In the genomic region with DNA sequence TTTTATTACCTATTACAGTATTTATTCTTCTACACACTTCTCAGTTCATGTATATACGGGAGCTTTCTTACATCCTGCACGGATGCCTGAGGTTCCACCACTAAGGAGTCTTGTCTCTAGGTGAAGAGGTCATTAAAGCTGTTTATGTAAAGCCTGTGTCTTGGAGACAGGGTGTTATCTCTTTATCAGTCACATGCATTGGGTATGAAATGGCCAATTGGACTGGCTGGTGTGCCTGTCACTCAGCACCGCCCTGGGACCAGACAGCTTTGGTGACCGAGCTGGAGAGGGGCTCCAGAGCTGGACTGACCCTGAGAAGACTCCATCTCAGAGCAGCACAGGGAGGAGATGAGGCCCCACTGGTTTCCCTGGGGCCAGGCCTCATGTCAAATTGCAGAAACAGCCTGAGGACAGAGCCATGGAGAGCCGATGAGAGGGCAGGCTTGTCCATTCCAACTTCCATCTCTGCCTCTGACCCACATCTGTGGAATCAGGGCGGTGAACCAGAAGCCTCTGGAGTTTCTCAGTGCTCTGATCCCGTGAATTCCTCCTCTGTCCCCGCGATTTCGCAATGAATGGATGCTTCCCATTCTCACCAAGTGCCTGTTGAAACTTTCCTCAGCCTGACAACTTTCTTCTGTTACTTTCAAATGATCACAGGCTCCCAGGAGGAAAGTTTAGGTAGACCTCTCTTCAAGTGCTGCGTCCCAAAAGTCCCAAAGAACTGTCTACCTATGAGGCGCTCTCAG, we compare ENCODE assay signal across 7 cellular contexts. TPM values are rescaled to one million over a fixed set of nuclear protein-coding genes. Genes with fewer than 3 reads are reported as not detected.
DNase-seq lines count a peak whose midpoint lies in the region; ATAC-seq and TF ChIP-seq lines count a peak whose summit lies in the region.
"Not testable (repeated sequence)": the region's sequence is repeated elsewhere in the genome, so short reads cannot be mapped to it uniquely, and the experiment has no call there.

No MANE protein-coding gene starts in this region.

- ATAC-seq in body of pancreas (peak; percentile 40), upper lobe of right lung (peak; percentile 42)

- H3K9me3 ChIP-seq in body of pancreas; hepatocyte (ENCODE audit: low read depth); mesenchymal stem cell (ENCODE audit: control insufficient read depth, low read length); upper lobe of right lung: not testable (repeated sequence)

- intact Hi-C loops in body of pancreas (cut with DNase I); upper lobe of right lung (cut with DNase I): not testable (repeated sequence)

- not testable (repeated sequence) for TF ChIP-seq POLR2A in body of pancreas (IDR thresholded peaks at IDR 0.05)

- not testable (repeated sequence) for H4K91ac ChIP-seq in mesenchymal stem cell (ENCODE audit: low read length)

- not testable (repeated sequence) for H3K79me1 ChIP-seq in mesenchymal stem cell (replicated peaks; ENCODE audit: low read length, poor library complexity, severe bottlenecking)

- H3K9ac ChIP-seq in mesenchymal stem cell (ENCODE audit: low read length), result not testable (repeated sequence)

- not testable (repeated sequence) for H2AFZ ChIP-seq in hepatocyte; mesenchymal stem cell (ENCODE audit: low read depth, low read length)

- not testable (repeated sequence) for H2AK5ac ChIP-seq in mesenchymal stem cell (ENCODE audit: low read length, severe bottlenecking)

- not testable (repeated sequence) for H3K14ac ChIP-seq in mesenchymal stem cell (ENCODE audit: low read length in 2 of 2)

- DNase-seq in EL (peak; percentile 37), SK-N-DZ (ENCODE audit: low spot score) (peak; percentile 11), body of pancreas (peak in 2 of 4 donors; percentile 11 to 31), fibroblast of pulmonary artery (ENCODE audit: low read depth) (peak; percentile 7), mesenchymal stem cell (peak; percentile 27)
- not testable (repeated sequence) for DNase-seq in hepatocyte (ENCODE audit: low spot score); upper lobe of right lung

- not testable (repeated sequence) for H3K4ac ChIP-seq in mesenchymal stem cell (ENCODE audit: low read depth in 1 of 2, low read length in 2 of 2)

- not testable (repeated sequence) for H2BK12ac ChIP-seq in mesenchymal stem cell (ENCODE audit: low read length in 2 of 2)

- not testable (repeated sequence) for H3K36me3 ChIP-seq in body of pancreas (replicated peaks in 1 of 2; ENCODE audit: insufficient read depth in 1 of 2, low read depth in 2 of 2); hepatocyte (replicated peaks; ENCODE audit: insufficient read depth, low read depth); mesenchymal stem cell (ENCODE audit: control insufficient read depth in 1 of 2, insufficient read depth in 2 of 2, low read depth in 1 of 2, low read length in 2 of 2); upper lobe of right lung

- H3K27me3 ChIP-seq in body of pancreas; hepatocyte; mesenchymal stem cell (ENCODE audit: control insufficient read depth in 1 of 2, insufficient read depth in 1 of 2, low read length in 2 of 2); upper lobe of right lung: not testable (repeated sequence)

- not testable (repeated sequence) for H3K27ac ChIP-seq in body of pancreas; mesenchymal stem cell (ENCODE audit: low read length, poor library complexity, severe bottlenecking); upper lobe of right lung
- peak overlapping the region; percentile 27 for H3K27ac ChIP-seq in hepatocyte

- H2BK120ac ChIP-seq in mesenchymal stem cell (ENCODE audit: low read depth, low read length), result not testable (repeated sequence)

- H3K4me2 ChIP-seq in hepatocyte; mesenchymal stem cell (ENCODE audit: low read length, poor library complexity, severe bottlenecking): not testable (repeated sequence)

- 85 to 93% methylated on average over 7 to 12 of the region's 12 CpGs for WGBS in body of pancreas, 2 donors
- 86% methylated on average over 12 of the region's 12 CpGs for WGBS in hepatocyte (ENCODE audit: low lambda C conversion rate, missing lambda C conversion rate)
- WGBS in mesenchymal stem cell, result 84% methylated on average over 7 of the region's 12 CpGs

- not testable (repeated sequence) for H4K20me1 ChIP-seq in hepatocyte (ENCODE audit: insufficient read depth, poor library complexity, severe bottlenecking)

- H3K23ac ChIP-seq in mesenchymal stem cell (ENCODE audit: low read length in 2 of 2), result not testable (repeated sequence)

- not testable (repeated sequence) for H3K4me3 ChIP-seq in body of pancreas; fibroblast of pulmonary artery (replicated peaks; ENCODE audit: low read depth, low read length); hepatocyte; mesenchymal stem cell (ENCODE audit: insufficient read depth in 1 of 2, low read depth in 1 of 2, low read length in 2 of 2); upper lobe of right lung

- not testable (repeated sequence) for H3K79me2 ChIP-seq in hepatocyte

- H2BK15ac ChIP-seq in mesenchymal stem cell (ENCODE audit: low read depth, poor library complexity, severe bottlenecking), result not testable (repeated sequence)

- not testable (repeated sequence) for H4K8ac ChIP-seq in mesenchymal stem cell (ENCODE audit: low read length)

- not testable (repeated sequence) for TF ChIP-seq CTCF in body of pancreas (IDR thresholded peaks at IDR 0.05); fibroblast of pulmonary artery (IDR thresholded peaks at IDR 0.05; ENCODE audit: low read length, missing control alignments); hepatocyte (IDR thresholded peaks at IDR 0.05; ENCODE audit: poor library complexity); upper lobe of right lung (IDR thresholded peaks at IDR 0.05)

- H3K4me1 ChIP-seq in body of pancreas; hepatocyte (ENCODE audit: insufficient read depth); mesenchymal stem cell (ENCODE audit: control insufficient read depth, insufficient read depth, low read depth, low read length); upper lobe of right lung: not testable (repeated sequence)

- not testable (repeated sequence) for H3K9me2 ChIP-seq in hepatocyte (replicated peaks; ENCODE audit: insufficient read depth)

- H2BK5ac ChIP-seq in mesenchymal stem cell (ENCODE audit: low read depth, low read length, poor library complexity, severe bottlenecking), result not testable (repeated sequence)

- not testable (repeated sequence) for H3K18ac ChIP-seq in mesenchymal stem cell (ENCODE audit: low read depth in 1 of 2, low read length in 2 of 2)

RNA-seq across cellular contexts. Expression of a gene that starts 32.2 kb away (rescaled TPM):
- polyA plus RNA-seq in SK-N-DZ (2014; cell fraction: cytosol; rRNA removed), result 16.3 and 21.2 TPM in 2 replicates
- polyA plus RNA-seq in SK-N-DZ (2014; cell fraction: nucleus; rRNA removed), result 25.5 and 31.4 TPM in 2 replicates
- 10 to 100 TPM; 13.5 to 15.6 TPM for total RNA-seq in body of pancreas
- total RNA-seq in hepatocyte, result 26.5 and 27.7 TPM in 2 replicates
- 9.5 and 18.3 TPM in 2 replicates for polyA plus RNA-seq in hepatocyte
- 11.3 TPM for polyA plus RNA-seq in mesenchymal stem cell (2013, experiment 1 of 2)
- 11.3 TPM for polyA plus RNA-seq in mesenchymal stem cell (2013, experiment 2 of 2)
- 28.5 TPM for total RNA-seq in upper lobe of right lung
